9 cellular contexts compared by ENCODE assay signal in genomic region chr1:25423206-25423605, GRCh38. TPM values are rescaled to one million over a fixed set of nuclear protein-coding genes. Genes with fewer than 3 reads are reported as not detected.
A peak's percentile ranks its signal among the peaks of the same experiment; 100 is the strongest.
DNase-seq lines count a peak whose midpoint lies in the region; ATAC-seq and TF ChIP-seq lines count a peak whose summit lies in the region.
"Not testable (repeated sequence)": the region's sequence is repeated elsewhere in the genome, so short reads cannot be mapped to it uniquely, and the experiment has no call there.
"Had no signal": no experiment of that assay in that cellular context is flagged by ENCODE, and none has a peak within 500 bp of the region (broad histone marks: within the 10 kb centered on the region; RNA-seq: fewer than 3 reads in every experiment).

No MANE protein-coding gene starts in this region.

- not testable (repeated sequence) for H3K36me3 ChIP-seq in body of pancreas (replicated peaks in 1 of 2; ENCODE audit: insufficient read depth in 1 of 2, low read depth in 2 of 2); right lobe of liver; psoas muscle (ENCODE audit: insufficient read depth in 1 of 2, low read depth in 1 of 2)

- H3K9me3 ChIP-seq in body of pancreas, right lobe of liver, psoas muscle: not testable (repeated sequence)

- H3K27ac ChIP-seq in body of pancreas, result peak overlapping the region; percentile 50 to 83 (median 60)
- H3K27ac ChIP-seq in right lobe of liver, result peak overlapping the region in 2 of 3 donors; percentile 50 to 57
- peak overlapping the region; percentile 21 for H3K27ac ChIP-seq in psoas muscle

- ATAC-seq in body of pancreas (peak; percentile 62), Right ventricle myocardium superior (ENCODE audit: poor library complexity) (peak; percentile 56), right lobe of liver (peak; percentile 81 to 86 (median 82)), psoas muscle (peak; percentile 62 to 85 (median 80))

- TF ChIP-seq CTCF in LNCaP clone FGC (IDR thresholded peaks at IDR 0.05; ENCODE audit: control insufficient read depth, extremely low read depth, insufficient read depth); body of pancreas (IDR thresholded peaks at IDR 0.05); epithelial cell of esophagus (IDR thresholded peaks at IDR 0.05; ENCODE audit: insufficient read depth, low read depth, low read length, missing control alignments); right lobe of liver (IDR thresholded peaks at IDR 0.05); psoas muscle (IDR thresholded peaks at IDR 0.05): not testable (repeated sequence)

- H3K27me3 ChIP-seq in body of pancreas; right lobe of liver; psoas muscle (ENCODE audit: insufficient read depth in 3 of 3, low read length in 2 of 3): not testable (repeated sequence)

- peak; percentile 78 for DNase-seq in LNCaP clone FGC (ENCODE audit: low read depth)
- DNase-seq in NCI-H2171 treated with DMSO at 0.1 percent for 48 hours (lab: John Stamatoyannopoulos, UW), result peak; percentile 78
- DNase-seq in body of pancreas, result peak; percentile 70 to 83 (median 80)
- DNase-seq in epithelial cell of esophagus (ENCODE audit: low read depth), result peak; percentile 31
- not testable (repeated sequence) for DNase-seq in Right ventricle myocardium superior
- DNase-seq in right lobe of liver, result peak; percentile 76 to 90 (median 88)
- DNase-seq in psoas muscle, result peak in 1 of 2 donors; percentile 53

- H3K4me3 ChIP-seq in LNCaP clone FGC (ENCODE audit: low read depth, low read length); body of pancreas; epithelial cell of esophagus (ENCODE audit: low read length); right lobe of liver; psoas muscle: not testable (repeated sequence)

- H3K4me1 ChIP-seq in body of pancreas (peaks cover 44% of the 10 kb centered on the region), right lobe of liver (peaks cover 0 to 31% (median 8%) of the 10 kb centered on the region in 4 donors)
- H3K4me1 ChIP-seq in psoas muscle, result not testable (repeated sequence)

- TF ChIP-seq POLR2A in body of pancreas (IDR thresholded peaks at IDR 0.05), result peak in 1 of 3 donors; percentile 37
- not testable (repeated sequence) for TF ChIP-seq POLR2A in right lobe of liver (IDR thresholded peaks at IDR 0.05)

- intact Hi-C loops in body of pancreas (cut with DNase I); Right ventricle myocardium superior (cut with DNase I); right lobe of liver (cut with DNase I): not testable (repeated sequence)
- intact Hi-C loops in psoas muscle (cut with DNase I), result loop anchor here in 1 of 2 donors (10.0 kb wide), 1 partner anchor 382 kb away; the partner anchor contains the start of gene SELENON

- 34 to 36% methylated on average over 6 of the region's 6 CpGs for WGBS in body of pancreas, 2 donors
- WGBS in right lobe of liver (ENCODE audit: insufficient coverage, low coverage, low lambda C conversion rate, missing lambda C conversion rate), result 19% methylated on average over 2 of the region's 6 CpGs
- WGBS in psoas muscle, 3 donors, result 31 to 53% (median 42%) methylated on average over 4 to 6 of the region's 6 CpGs

RNA-seq across cellular contexts. Expression of gene RHCE, which starts 2.6 kb away (rescaled TPM):
- total RNA-seq in body of pancreas (under 1 TPM in 1 of 2 donors, not detected in 1; 0.26 TPM), Right ventricle myocardium superior (1.0 TPM), right lobe of liver (1 to 10 TPM in 4 of 6 experiments, under 1 TPM in 2; 0.25 to 2.2 (median 1.4) TPM), psoas muscle (1 to 10 TPM in 3 of 4 donors, under 1 TPM in 1; 0.66 to 2.0 (median 1.1) TPM)
- polyA plus RNA-seq in psoas muscle, result under 1 TPM in 2 of 3 donors, not detected in 1; 0.22 to 0.23 TPM
- total RNA-seq: CD4-positive, CD25-positive, alpha-beta regulatory T cell; HT-29 had no signal

RNA-seq across cellular contexts. Expression of gene MACO1, which starts 7.5 kb away (rescaled TPM):
- total RNA-seq in body of pancreas, result 10 to 100 TPM; 21.3 to 23.4 TPM
- 14.8 TPM for total RNA-seq in Right ventricle myocardium superior
- 10 to 100 TPM; 23.2 to 32.9 (median 27.2) TPM for total RNA-seq in right lobe of liver
- 10 to 100 TPM; 22.7 to 49.7 (median 30.8) TPM for total RNA-seq in psoas muscle
- 10 to 100 TPM in 2 of 3 donors, 1 to 10 TPM in 1; 8.8 to 40.5 (median 34.9) TPM for polyA plus RNA-seq in psoas muscle
